Comparison of ENCODE assay signal across 8 cellular contexts in genomic region chr14:52791204-52792096, GRCh38. TPM values are rescaled to one million over a fixed set of nuclear protein-coding genes. Genes with fewer than 3 reads are reported as not detected.
A peak's percentile ranks its signal among the peaks of the same experiment; 100 is the strongest.
DNase-seq lines count a peak whose midpoint lies in the region; ATAC-seq and TF ChIP-seq lines count a peak whose summit lies in the region.

Gene GNPNAT1, minus strand, starts transcription at chr14:52791607. Its CDS starts 6,957 bp downstream, at chr14:52784650.

- H3K27ac ChIP-seq in upper lobe of left lung = peak within 1 kb of the TSS; percentile 83 to 92 (median 90)

- no peaks in the 10 kb centered on the region for H3K27me3 Mint-ChIP-seq in T-helper 1 cell treated with Interleukin-12 subunit alpha and Interleukin-12 subunit beta and Interleukin-4 antibody, amounts not matched to agents 30 μg/mL and 1 μg/mL, for 36 hours (ENCODE audit: low read depth)

- H3K4me1 ChIP-seq in upper lobe of left lung = peaks cover 8 to 21% (median 16%) of the 10 kb centered on the region in 4 donors

- H3K9me3 Mint-ChIP-seq in T-helper 1 cell treated with Interleukin-12 subunit alpha and Interleukin-12 subunit beta and Interleukin-4 antibody, amounts not matched to agents 30 μg/mL and 1 μg/mL, for 36 hours = no peaks in the 10 kb centered on the region

- DNase-seq in GM13977 (ENCODE audit: low spot score) = peak; percentile 94
- DNase-seq in NCI-H146 treated with DMSO at 0.1 percent for 48 hours (lab: John Stamatoyannopoulos, UW; ENCODE audit: unreplicated experiment) = peak; percentile 69
- DNase-seq in amniotic stem cell (lab: John Stamatoyannopoulos, UW) = peak; percentile 91
- DNase-seq in left cardiac atrium = peak; percentile 91
- DNase-seq in posterior vena cava (ENCODE audit: low spot score) = peak; percentile 96
- peak; percentile 88 to 97 for DNase-seq in upper lobe of left lung

- H3K27me3 ChIP-seq in upper lobe of left lung = no peaks in the 10 kb centered on the region

- peaks cover 26% of the 10 kb centered on the region for H3K4me1 Mint-ChIP-seq in T-helper 1 cell treated with Interleukin-12 subunit alpha and Interleukin-12 subunit beta and Interleukin-4 antibody, amounts not matched to agents 30 μg/mL and 1 μg/mL, for 36 hours (ENCODE audit: low read depth)

- peak in 2 of 4 donors; percentile 39 to 72 for TF ChIP-seq POLR2A in upper lobe of left lung (IDR thresholded peaks at IDR 0.05)

- in situ Hi-C loops in GM13977 (cut with MboI; ENCODE audit: low pct_unique_long_range_greater_than_20kb, low sequenced_read_pairs, unreplicated experiment) = no loop called here

- intact Hi-C loops in left cardiac atrium (cut with DNase I) (no loop called here), posterior vena cava (cut with DNase I) (no loop called here)

- peak within 1 kb of the TSS; percentile 77 to 84 (median 83) for H3K4me3 ChIP-seq in upper lobe of left lung

- no peaks in the 10 kb centered on the region for H3K36me3 ChIP-seq in upper lobe of left lung

- H3K27ac Mint-ChIP-seq in T-helper 1 cell treated with Interleukin-12 subunit alpha and Interleukin-12 subunit beta and Interleukin-4 antibody, amounts not matched to agents 30 μg/mL and 1 μg/mL, for 36 hours = peak within 1 kb of the TSS; percentile 80

- H3K9me3 ChIP-seq in upper lobe of left lung = no peaks in the 10 kb centered on the region

- peaks cover 8% of the 10 kb centered on the region for H3K36me3 Mint-ChIP-seq in T-helper 1 cell treated with Interleukin-12 subunit alpha and Interleukin-12 subunit beta and Interleukin-4 antibody, amounts not matched to agents 30 μg/mL and 1 μg/mL, for 36 hours (ENCODE audit: low read depth)

- 5 to 24% methylated on average over 4 to 36 of the region's 75 CpGs for WGBS in upper lobe of left lung, 2 donors

- TF ChIP-seq CTCF in GM13977 (IDR thresholded peaks at IDR 0.05; ENCODE audit: extremely low read depth, insufficient read depth, missing control alignments) (no peak), upper lobe of left lung (IDR thresholded peaks at IDR 0.05) (no peak)

- ATAC-seq in HG02870 (IDR thresholded peaks at IDR 0.05; ENCODE audit: unreplicated experiment) (peak; percentile 87), left cardiac atrium (peak; percentile 97), upper lobe of left lung (ENCODE audit: low FRiP score in 2 of 2) (peak; percentile 97 to 98)

- peak within 1 kb of the TSS; percentile 89 for H3K4me3 Mint-ChIP-seq in T-helper 1 cell treated with Interleukin-12 subunit alpha and Interleukin-12 subunit beta and Interleukin-4 antibody, amounts not matched to agents 30 μg/mL and 1 μg/mL, for 36 hours

- TF ChIP-seq EP300 in upper lobe of left lung (IDR thresholded peaks at IDR 0.05) = no peak

RNA-seq across cellular contexts. Expression of gene GNPNAT1, which starts in this region (rescaled TPM):
- 10 to 100 TPM in 1 of 2 donors, 1 to 10 TPM in 1; 9.3 to 16.6 TPM for total RNA-seq in left cardiac atrium
- total RNA-seq in posterior vena cava = 10 to 100 TPM; 18.3 to 34.4 TPM
- 10 to 100 TPM in 3 of 6 donors, 1 to 10 TPM in 3; 2.1 to 18.8 (median 10.9) TPM for total RNA-seq in upper lobe of left lung

Comparison
In these comparisons a context has a peak if more than half of its experiments do, and no peak if none do; other contexts are left out.
1. Peak in every context shown above with its lines: DNase-seq, ATAC-seq, H3K4me3 ChIP-seq and H3K27ac ChIP-seq.